17 cellular contexts compared by ENCODE assay signal in the genomic region with DNA sequence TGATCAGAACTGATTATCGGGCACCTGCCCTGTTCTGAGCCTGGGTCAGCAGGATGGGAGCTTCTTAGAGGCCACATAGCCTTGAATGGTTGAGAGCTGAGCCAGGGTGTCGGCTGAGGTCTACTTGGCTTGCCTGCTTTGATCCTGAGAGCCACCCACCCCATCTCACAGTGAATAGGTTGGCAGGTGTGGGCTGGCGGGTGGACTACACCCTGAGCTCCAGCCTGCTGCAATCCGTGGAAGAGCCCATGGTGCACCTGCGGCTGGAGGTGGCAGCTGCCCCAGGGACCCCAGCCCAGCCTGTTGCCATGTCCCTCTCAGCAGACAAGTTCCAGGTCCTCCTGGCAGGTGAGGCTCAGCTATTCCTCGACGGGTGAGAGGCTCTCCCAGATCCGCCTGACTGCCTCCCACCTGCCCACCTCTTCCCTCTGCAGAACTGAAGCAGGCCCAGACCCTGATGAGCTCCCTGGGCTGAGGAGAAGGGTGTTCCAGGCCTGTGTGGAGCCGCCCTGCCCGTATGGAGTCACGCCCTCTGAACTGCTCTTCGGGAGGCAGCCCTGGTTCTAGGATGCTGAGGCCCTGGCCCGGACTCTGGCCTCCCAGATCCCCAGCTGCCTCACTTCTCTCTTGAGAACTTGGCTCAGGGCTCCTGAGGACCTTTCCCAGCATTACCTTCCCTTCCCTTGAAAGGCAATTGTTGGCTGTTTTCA. TPM values are rescaled to one million over a fixed set of nuclear protein-coding genes. Genes with fewer than 3 reads are reported as not detected.
DNase-seq lines count a peak whose midpoint lies in the region; TF ChIP-seq lines count a peak whose summit lies in the region.
"Had no signal": no experiment of that assay in that cellular context is flagged by ENCODE, and none has a peak within 500 bp of the region (broad histone marks: within the 10 kb centered on the region; RNA-seq: fewer than 3 reads in every experiment).

No MANE protein-coding gene starts in this region.

- H3K4me1 ChIP-seq in Caco-2 (no peaks in the 10 kb centered on the region; the same call in 1 of the 2 replicates), HEK293 (ENCODE audit: control insufficient read depth, insufficient read depth, low read length) (peaks cover 6% of the 10 kb centered on the region; the same call in 1 of the 2 replicates), neural progenitor cell (peaks cover 3% of the 10 kb centered on the region)

- H3K9me3 ChIP-seq in Caco-2 (no peaks in the 10 kb centered on the region), HEK293 (ENCODE audit: control insufficient read depth, insufficient read depth, low read depth, low read length) (no peaks in the 10 kb centered on the region), neural progenitor cell (ENCODE audit: low read depth) (no peaks in the 10 kb centered on the region)

- DNase-seq in Caco-2 (no peak), immature natural killer cell (no peak), neural progenitor cell (ENCODE audit: low spot score) (no peak), progenitor cell of endocrine pancreas (ENCODE audit: low spot score, unreplicated experiment) (no peak)
- DNase-seq in activated CD4-positive, alpha-beta memory T cell treated with anti-CD3 and anti-CD28 coated beads for 36 hours, result no peak
- no peak for DNase-seq in activated effector memory CD4-positive, alpha-beta T cell treated with Interleukin-2 at 50 U/mL for 16 hours
- DNase-seq: H9; NCI-H1105; NCI-H2081; NCI-H510A; NCI-H748 treated with DMSO at 0.1 percent for 48 hours; NK-92 treated with Interleukin-12 subunit alpha and Interleukin-12 subunit beta, amount 100 ng/mL, for 24 hours; OCI-M1; SIG-M5 had no signal

- intact Hi-C loops in Caco-2 (cut with micrococcal nuclease; ENCODE audit: unreplicated experiment), result no loop called here
- intact Hi-C loops in activated CD4-positive, alpha-beta memory T cell treated with anti-CD3 and anti-CD28 coated beads for 36 hours (cut with micrococcal nuclease), result no loop called here

- peaks cover 14% of the 10 kb centered on the region for H3K79me2 ChIP-seq in neural progenitor cell (ENCODE audit: low read depth)

- H3K4me1 Mint-ChIP-seq in Caco-2 (ENCODE audit: low read depth, unreplicated experiment) (peaks cover 7% of the 10 kb centered on the region), immature natural killer cell (peaks cover 29 to 35% of the 10 kb centered on the region in 2 donors), neural progenitor cell (peaks cover 17% of the 10 kb centered on the region), progenitor cell of endocrine pancreas (ENCODE audit: low read depth) (peaks cover 15% of the 10 kb centered on the region)
- H3K4me1 Mint-ChIP-seq in activated CD4-positive, alpha-beta memory T cell treated with anti-CD3 and anti-CD28 coated beads for 36 hours (ENCODE audit: low read depth), result peaks cover 19% of the 10 kb centered on the region

- H3K36me3 Mint-ChIP-seq in Caco-2 (ENCODE audit: insufficient read depth, unreplicated experiment) (peaks cover 7% of the 10 kb centered on the region), immature natural killer cell (peaks cover 5 to 12% (median 9%) of the 10 kb centered on the region in 3 donors), neural progenitor cell (peaks cover 4% of the 10 kb centered on the region), progenitor cell of endocrine pancreas (ENCODE audit: insufficient read depth) (peaks cover 2% of the 10 kb centered on the region)
- H3K36me3 Mint-ChIP-seq in activated CD4-positive, alpha-beta memory T cell treated with anti-CD3 and anti-CD28 coated beads for 36 hours, result peaks cover 9% of the 10 kb centered on the region

- H3K27ac Mint-ChIP-seq in Caco-2 (ENCODE audit: unreplicated experiment), result no peak overlapping the region
- H3K27ac Mint-ChIP-seq in immature natural killer cell, result peak overlapping the region in 5 of 6 donors; percentile 9 to 64 (median 44)
- H3K27ac Mint-ChIP-seq in neural progenitor cell, result no peak overlapping the region
- H3K27ac Mint-ChIP-seq in activated CD4-positive, alpha-beta memory T cell treated with anti-CD3 and anti-CD28 coated beads for 36 hours, result no peak overlapping the region
- no peak overlapping the region for H3K27ac Mint-ChIP-seq in progenitor cell of endocrine pancreas
- H3K27ac Mint-ChIP-seq: CD14-positive monocyte had no signal

- CTCF ChIA-PET in Caco-2 (lab: Charles Lee) (no interaction called here), HEK293 (lab: Yijun Ruan, JAX) (interaction anchor here (0.6 kb wide), 1 partner anchor 310 kb away, joined by 3 read pairs; no protein-coding TSS in a partner anchor)
- CTCF ChIA-PET in activated CD4-positive, alpha-beta memory T cell treated with anti-CD3 and anti-CD28 coated beads for 36 hours (lab: Charles Lee), result interaction anchor here (1.0 kb wide), 1 partner anchor 28 kb away, joined by 4 read pairs; no protein-coding TSS in a partner anchor

- H3K27me3 Mint-ChIP-seq in Caco-2 (ENCODE audit: insufficient read depth, unreplicated experiment) (no peaks in the 10 kb centered on the region), immature natural killer cell (ENCODE audit: low read depth in 3 of 3) (peaks cover 8 to 11% (median 9%) of the 10 kb centered on the region in 3 donors), neural progenitor cell (ENCODE audit: insufficient read depth, low read depth) (peaks cover 13% of the 10 kb centered on the region), progenitor cell of endocrine pancreas (no peaks in the 10 kb centered on the region)
- no peaks in the 10 kb centered on the region for H3K27me3 Mint-ChIP-seq in activated CD4-positive, alpha-beta memory T cell treated with anti-CD3 and anti-CD28 coated beads for 36 hours

- H3F3A ChIP-seq in neural progenitor cell (ENCODE audit: low read depth), result peaks cover 10% of the 10 kb centered on the region

- POLR2A ChIA-PET in Caco-2 (lab: Charles Lee), result no interaction called here
- POLR2A ChIA-PET in HEK293 (lab: Yijun Ruan, JAX), result interaction anchor here (0.9 kb wide), 1 partner anchor 8 kb away, joined by 3 read pairs; no protein-coding TSS in a partner anchor
- POLR2A ChIA-PET in activated CD4-positive, alpha-beta memory T cell treated with anti-CD3 and anti-CD28 coated beads for 36 hours (lab: Charles Lee), result no interaction called here

- H3K36me3 ChIP-seq in Caco-2 (ENCODE audit: control insufficient read depth, insufficient read depth, low read length) (no peaks in the 10 kb centered on the region), HEK293 (ENCODE audit: control insufficient read depth in 2 of 2, insufficient read depth in 1 of 2, low read length in 2 of 2) (peaks cover 5 to 27% of the 10 kb centered on the region in 2 experiments; a peak in 2 of 3 replicates), neural progenitor cell (no peaks in the 10 kb centered on the region)

- H2AFZ ChIP-seq in neural progenitor cell (replicated peaks), result no peak overlapping the region

- H3K4me3 Mint-ChIP-seq in Caco-2 (ENCODE audit: unreplicated experiment) (no peak overlapping the region), immature natural killer cell (no peak overlapping the region), neural progenitor cell (peak overlapping the region; percentile 64), progenitor cell of endocrine pancreas (ENCODE audit: low read depth) (no peak overlapping the region)
- H3K4me3 Mint-ChIP-seq in activated CD4-positive, alpha-beta memory T cell treated with anti-CD3 and anti-CD28 coated beads for 36 hours, result no peak overlapping the region
- H3K4me3 Mint-ChIP-seq: CD14-positive monocyte, H9 had no signal

- no peaks in the 10 kb centered on the region for H3K9me3 Mint-ChIP-seq in Caco-2 (ENCODE audit: unreplicated experiment)
- no peaks in the 10 kb centered on the region for H3K9me3 Mint-ChIP-seq in immature natural killer cell
- peaks cover 2% of the 10 kb centered on the region for H3K9me3 Mint-ChIP-seq in neural progenitor cell
- no peaks in the 10 kb centered on the region for H3K9me3 Mint-ChIP-seq in activated CD4-positive, alpha-beta memory T cell treated with anti-CD3 and anti-CD28 coated beads for 36 hours
- H3K9me3 Mint-ChIP-seq in progenitor cell of endocrine pancreas (ENCODE audit: low read depth), result no peaks in the 10 kb centered on the region
- H3K9me3 Mint-ChIP-seq: H9 had no signal

- TF ChIP-seq CTCF in Caco-2 (IDR thresholded peaks at IDR 0.05; ENCODE audit: insufficient read depth in 1 of 2, low read depth in 1 of 2, low read length in 1 of 2, severe bottlenecking in 1 of 2, unreplicated experiment in 1 of 2) (no peak), HEK293 (tag by site-specific recombination; IDR thresholded peaks at IDR 0.05) (no peak), neural progenitor cell (IDR thresholded peaks at IDR 0.05) (no peak), progenitor cell of endocrine pancreas (IDR thresholded peaks at IDR 0.05; ENCODE audit: unreplicated experiment) (no peak)

- H3K4me3 ChIP-seq in Caco-2 (ENCODE audit: low read depth, low read length) (no peak overlapping the region), HEK293 (ENCODE audit: low read depth, low read length) (no peak overlapping the region), neural progenitor cell (no peak overlapping the region)

- H4K20me1 ChIP-seq in neural progenitor cell (ENCODE audit: low read depth), result no peaks in the 10 kb centered on the region

- H3K27me3 ChIP-seq in Caco-2 (replicated peaks; ENCODE audit: control insufficient read depth, insufficient read depth, low read length) (no peaks in the 10 kb centered on the region), neural progenitor cell (no peaks in the 10 kb centered on the region)

- BruUV-seq in Caco-2 (replicated peaks; lab: Mats Ljungman, UMichigan), result TSS peak; percentile 29

- H3K9ac ChIP-seq in neural progenitor cell, result no peak overlapping the region

- no peak overlapping the region for H3K4me2 ChIP-seq in neural progenitor cell

- H3K27ac ChIP-seq in HEK293 (ENCODE audit: extremely low read depth, low read depth, low read length) (no peak overlapping the region; the same call in 1 of the 2 replicates), neural progenitor cell (no peak overlapping the region)

RNA-seq across cellular contexts. Expression of a gene that starts 3.8 kb away (rescaled TPM):
- total RNA-seq in Caco-2 (2022) (93.9 and 94.3 TPM in 2 replicates), neural progenitor cell (ENCODE audit: low replicate concordance) (36.4 and 72.6 TPM in 2 replicates), progenitor cell of endocrine pancreas (95.6 and 95.7 TPM in 2 replicates)
- polyA plus RNA-seq in immature natural killer cell, result 100 to 1,000 TPM in 1 of 3 donors, 10 to 100 TPM in 2; 83.4 to 103 (median 94.4) TPM
- total RNA-seq in activated CD4-positive, alpha-beta memory T cell treated with anti-CD3 and anti-CD28 coated beads for 36 hours, result 10 to 100 TPM; 83.3 to 87.8 TPM

RNA-seq across cellular contexts. Expression of a gene that starts 7.2 kb away (rescaled TPM):
- total RNA-seq in Caco-2 (2022), result 11.3 and 12.3 TPM in 2 replicates
- polyA plus RNA-seq in immature natural killer cell, result 10 to 100 TPM; 20.7 to 23.8 (median 22.4) TPM
- 11.2 and 30.1 TPM in 2 replicates for total RNA-seq in neural progenitor cell (ENCODE audit: low replicate concordance)
- 10 to 100 TPM in 1 of 2 experiments, 1 to 10 TPM in 1; 9.8 to 10.1 TPM for total RNA-seq in activated CD4-positive, alpha-beta memory T cell treated with anti-CD3 and anti-CD28 coated beads for 36 hours
- 79.2 and 84.4 TPM in 2 replicates for total RNA-seq in progenitor cell of endocrine pancreas

RNA-seq across cellular contexts. Expression of a gene that starts 28.7 kb away (rescaled TPM):
- total RNA-seq in Caco-2 (2022), result 131 and 140 TPM in 2 replicates
- 10 to 100 TPM; 25.6 to 50.8 (median 30.1) TPM for polyA plus RNA-seq in immature natural killer cell
- total RNA-seq in neural progenitor cell (ENCODE audit: low replicate concordance), result 76.8 and 164 TPM in 2 replicates
- total RNA-seq in activated CD4-positive, alpha-beta memory T cell treated with anti-CD3 and anti-CD28 coated beads for 36 hours, result 100 to 1,000 TPM; 177 to 192 TPM
- 196 and 200 TPM in 2 replicates for total RNA-seq in progenitor cell of endocrine pancreas

RNA-seq across cellular contexts. Expression of a gene that starts 57.1 kb away (rescaled TPM):
- total RNA-seq in Caco-2 (2022), result not detected in 2 replicates
- not detected for polyA plus RNA-seq in immature natural killer cell
- total RNA-seq in neural progenitor cell (ENCODE audit: low replicate concordance), result not detected in 2 replicates
- under 1 TPM in 1 of 2 experiments, not detected in 1; 0.12 TPM for total RNA-seq in activated CD4-positive, alpha-beta memory T cell treated with anti-CD3 and anti-CD28 coated beads for 36 hours
- 0.13 TPM in 1 of 2 replicates, not detected in the other for total RNA-seq in progenitor cell of endocrine pancreas
- total RNA-seq: RPMI7951 had no signal
- polyA plus RNA-seq: CD14-positive monocyte had no signal

Comparison
In these comparisons a context has a peak if more than half of its experiments do, and no peak if none do; other contexts are left out.
1. H3K27ac Mint-ChIP-seq: peak in immature natural killer cell (5 of 6); none in Caco-2 (single experiment), neural progenitor cell (single experiment), activated CD4-positive, alpha-beta memory T cell treated with anti-CD3 and anti-CD28 coated beads for 36 hours (single experiment) and progenitor cell of endocrine pancreas (single experiment).